In genomic region chr14:74647061-74647833, GRCh38 we compare ENCODE assay signal across 15 cellular contexts. TPM values are rescaled to one million over a fixed set of nuclear protein-coding genes. Genes with fewer than 3 reads are reported as not detected.
DNase-seq lines count a peak whose midpoint lies in the region; ATAC-seq, FAIRE-seq and TF ChIP-seq lines count a peak whose summit lies in the region.
"Had no signal": no experiment of that assay in that cellular context is flagged by ENCODE, and none has a peak within 500 bp of the region (broad histone marks: within the 10 kb centered on the region; RNA-seq: fewer than 3 reads in every experiment).

No MANE protein-coding gene starts in this region.

- intact Hi-C loops in esophagus squamous epithelium (cut with DNase I), result no loop called here
- intact Hi-C loops in sigmoid colon (cut with DNase I), result no loop called here
- intact Hi-C loops in HepG2 (cut with micrococcal nuclease; ENCODE audit: unreplicated experiment), result no loop called here
- intact Hi-C loops in A673 (cut with micrococcal nuclease; ENCODE audit: unreplicated experiment), result no loop called here

- TF ChIP-seq EP300 in sigmoid colon (IDR thresholded peaks at IDR 0.05), result no peak
- TF ChIP-seq EP300 in HepG2 (IDR thresholded peaks at IDR 0.05; ENCODE audit: low read depth in 2 of 2, low read length in 2 of 2), result no peak
- TF ChIP-seq EP300 in HepG2 (CRISPR knock-in tag; IDR thresholded peaks at IDR 0.05; ENCODE audit: borderline replicate concordance), result no peak

- peaks cover 34% of the 10 kb centered on the region for H3K4me1 ChIP-seq in RWPE2 (ENCODE audit: insufficient read depth, poor library complexity, severe bottlenecking)
- peaks cover 15 to 63% (median 38%) of the 10 kb centered on the region in 3 donors for H3K4me1 ChIP-seq in esophagus squamous epithelium
- H3K4me1 ChIP-seq in sigmoid colon, result peaks cover 0 to 1% (median 0%) of the 10 kb centered on the region in 4 donors
- H3K4me1 ChIP-seq in HepG2 (ENCODE audit: insufficient read depth, low read length), result no peaks in the 10 kb centered on the region
- H3K4me1 ChIP-seq in A673 (ENCODE audit: insufficient read depth, low read length, poor library complexity, severe bottlenecking), result peaks cover 12% of the 10 kb centered on the region
- H3K4me1 ChIP-seq in endodermal cell (ENCODE audit: control insufficient read depth, insufficient read depth, low read length), result peaks cover 3% of the 10 kb centered on the region

- H4K20me1 ChIP-seq in HepG2 (ENCODE audit: insufficient read depth, low read length), result no peaks in the 10 kb centered on the region

- no peaks in the 10 kb centered on the region for H3K9me3 Mint-ChIP-seq in endodermal cell
- H3K9me3 Mint-ChIP-seq: dendritic cell treated with granulocyte-macrophage colony-stimulating factor and Interleukin-4, amounts not matched to agents 40 ng/mL and 50 ng/mL, for 4 days had no signal

- H3K9me3 ChIP-seq in RWPE2 (ENCODE audit: severe bottlenecking) (no peaks in the 10 kb centered on the region), esophagus squamous epithelium (no peaks in the 10 kb centered on the region), sigmoid colon (no peaks in the 10 kb centered on the region), HepG2 (ENCODE audit: low read length) (no peaks in the 10 kb centered on the region), A673 (ENCODE audit: low read depth, low read length, poor library complexity, severe bottlenecking) (no peaks in the 10 kb centered on the region), endodermal cell (ENCODE audit: control insufficient read depth, low read length) (no peaks in the 10 kb centered on the region)
- H3K9me3 ChIP-seq: stomach had no signal

- TF ChIP-seq CTCF in RWPE2 (IDR thresholded peaks at IDR 0.05; ENCODE audit: poor library complexity, severe bottlenecking), result no peak
- no peak for TF ChIP-seq CTCF in esophagus squamous epithelium (IDR thresholded peaks at IDR 0.05)
- no peak for TF ChIP-seq CTCF in sigmoid colon (IDR thresholded peaks at IDR 0.05)
- TF ChIP-seq CTCF in HepG2 (CRISPR knock-in tag; IDR thresholded peaks at IDR 0.05), result no peak
- no peak for TF ChIP-seq CTCF in A673 (conservative IDR thresholded peaks at IDR 0.05; ENCODE audit: low read depth, low read length)
- no peak for TF ChIP-seq CTCF in endodermal cell (conservative IDR thresholded peaks at IDR 0.05)

- H3K27ac Mint-ChIP-seq in endodermal cell, result no peak overlapping the region
- H3K27ac Mint-ChIP-seq: activated CD8-positive, alpha-beta T cell treated with anti-CD3 and anti-CD28 coated beads, Interleukin-2, amount 10 ng/mL, durations not matched to agents 7 days and 5 days; B cell; dendritic cell treated with granulocyte-macrophage colony-stimulating factor and Interleukin-4, amounts not matched to agents 40 ng/mL and 50 ng/mL, for 4 days had no signal

- no peaks in the 10 kb centered on the region for H3K36me3 Mint-ChIP-seq in endodermal cell (ENCODE audit: low read depth)

- no peaks in the 10 kb centered on the region for H3K79me2 ChIP-seq in HepG2 (ENCODE audit: insufficient read depth, low read length)

- POLR2A ChIA-PET in HepG2 (lab: Yijun Ruan, JAX) (no interaction called here), A673 (lab: Charles Lee; ENCODE audit: low non-redundant PET) (no interaction called here)

- H3K27me3 ChIP-seq in RWPE2 (ENCODE audit: insufficient read depth, poor library complexity, severe bottlenecking), result no peaks in the 10 kb centered on the region
- H3K27me3 ChIP-seq in esophagus squamous epithelium, result peaks cover 0 to 4% (median 0%) of the 10 kb centered on the region in 4 donors
- H3K27me3 ChIP-seq in sigmoid colon, result peaks cover 0 to 58% (median 15%) of the 10 kb centered on the region in 3 donors
- H3K27me3 ChIP-seq in HepG2 (ENCODE audit: control insufficient read depth in 1 of 2, insufficient read depth in 2 of 2, low read length in 2 of 2), result no peaks in the 10 kb centered on the region; a peak in 2 of 5 replicates
- no peaks in the 10 kb centered on the region for H3K27me3 ChIP-seq in A673 (replicated peaks; ENCODE audit: insufficient read depth, low read depth, low read length, poor library complexity)
- H3K27me3 ChIP-seq in endodermal cell (ENCODE audit: control insufficient read depth, insufficient read depth, low read length, poor library complexity, severe bottlenecking), result no peaks in the 10 kb centered on the region

- FAIRE-seq in HepG2 (lab: Jason Lieb, UNC), result no peak

- no peak overlapping the region for H3K4me2 ChIP-seq in HepG2 (ENCODE audit: low read depth, low read length)

- in situ Hi-C loops in HepG2 (cut with HindIII; ENCODE audit: extremely low pct_ligation_motif_present, low pct_unique_long_range_greater_than_20kb), result no loop called here

- H3K36me3 ChIP-seq in RWPE2 (ENCODE audit: low read depth), result no peaks in the 10 kb centered on the region
- H3K36me3 ChIP-seq in esophagus squamous epithelium, result no peaks in the 10 kb centered on the region
- no peaks in the 10 kb centered on the region for H3K36me3 ChIP-seq in sigmoid colon
- H3K36me3 ChIP-seq in HepG2 (replicated peaks in 1 of 2; ENCODE audit: control insufficient read depth in 1 of 2, insufficient read depth in 2 of 2, low read length in 2 of 2), result no peaks in the 10 kb centered on the region
- H3K36me3 ChIP-seq in A673 (ENCODE audit: insufficient read depth, low read length, poor library complexity, severe bottlenecking), result no peaks in the 10 kb centered on the region
- no peaks in the 10 kb centered on the region for H3K36me3 ChIP-seq in endodermal cell (ENCODE audit: control insufficient read depth, insufficient read depth, low read length)
- H3K36me3 ChIP-seq: stomach had no signal

- no peak for TF ChIP-seq POLR2A in esophagus squamous epithelium (IDR thresholded peaks at IDR 0.05)
- no peak for TF ChIP-seq POLR2A in sigmoid colon (IDR thresholded peaks at IDR 0.05)
- no peak for TF ChIP-seq POLR2A in HepG2 (IDR thresholded peaks at IDR 0.05; ENCODE audit: insufficient read depth in 1 of 2, low read depth in 2 of 2, low read length in 2 of 2)

- 56 to 66% methylated on average over 7 to 12 of the region's 12 CpGs for WGBS in esophagus squamous epithelium, 2 donors
- 80 to 88% methylated on average over 12 of the region's 12 CpGs for WGBS in sigmoid colon, 2 donors
- WGBS in HepG2 (ENCODE audit: low lambda C conversion rate), result 47% methylated on average over 10 of the region's 12 CpGs
- 92 to 97% methylated on average over 10 to 12 of the region's 12 CpGs for whole genome bisulfite sequencing in endodermal cell (ENCODE audit: insufficient coverage in 1 of 2, insufficient read length in 1 of 2), 2 experiments

- CTCF ChIA-PET in HepG2 (lab: Yijun Ruan, JAX; ENCODE audit: low intra/inter-chr PET ratio, low total read pairs), result no interaction called here
- CTCF ChIA-PET in A673 (lab: Charles Lee), result no interaction called here

- H2AFZ ChIP-seq in HepG2 (ENCODE audit: low read length), result no peak overlapping the region

- H3K4me3 Mint-ChIP-seq in endodermal cell, result no peak overlapping the region
- H3K4me3 Mint-ChIP-seq: activated CD8-positive, alpha-beta T cell treated with anti-CD3 and anti-CD28 coated beads, Interleukin-2, amount 10 ng/mL, durations not matched to agents 7 days and 5 days; B cell; dendritic cell treated with granulocyte-macrophage colony-stimulating factor and Interleukin-4, amounts not matched to agents 40 ng/mL and 50 ng/mL, for 4 days had no signal

- no peaks in the 10 kb centered on the region for H3K27me3 Mint-ChIP-seq in endodermal cell (ENCODE audit: insufficient read depth)

- H3K4me3 ChIP-seq in RWPE2 (ENCODE audit: severe bottlenecking) (no peak overlapping the region), esophagus squamous epithelium (no peak overlapping the region), sigmoid colon (no peak overlapping the region), HepG2 (replicated peaks in 1 of 3; ENCODE audit: insufficient read depth in 1 of 3, low read depth in 2 of 3, low read length in 3 of 3) (no peak overlapping the region), A673 (ENCODE audit: low read depth, low read length, poor library complexity, severe bottlenecking) (no peak overlapping the region), endodermal cell (ENCODE audit: low read length) (no peak overlapping the region)
- H3K4me3 ChIP-seq: stomach had no signal

- DNase-seq in EH (ENCODE audit: low read depth) (peak; percentile 65), RWPE2 (ENCODE audit: low spot score) (no peak), esophagus squamous epithelium (lab: John Stamatoyannopoulos, UW) (no peak), sigmoid colon (peak; percentile 33), HepG2 (ENCODE audit: low spot score) (no peak), A673 (ENCODE audit: low spot score) (no peak), endodermal cell (no peak)
- DNase-seq: activated CD8-positive, alpha-beta T cell treated with anti-CD3 and anti-CD28 coated beads, Interleukin-2, amount 10 ng/mL, durations not matched to agents 7 days and 5 days; hippocampal formation; Karpas-422; left cardiac atrium had no signal

- BruUV-seq in HepG2 (replicated peaks; lab: Mats Ljungman, UMichigan), result no TSS peak
- BruUV-seq in A673 (replicated peaks; lab: Mats Ljungman, UMichigan), result no TSS peak

- peak overlapping the region; percentile 49 for H3K27ac ChIP-seq in RWPE2 (ENCODE audit: poor library complexity, severe bottlenecking)
- peak overlapping the region; percentile 51 to 74 (median 62) for H3K27ac ChIP-seq in esophagus squamous epithelium
- H3K27ac ChIP-seq in sigmoid colon, result no peak overlapping the region
- no peak overlapping the region for H3K27ac ChIP-seq in HepG2 (ENCODE audit: extremely low read length, insufficient read depth, low read length)
- no peak overlapping the region for H3K27ac ChIP-seq in A673 (ENCODE audit: low read depth, low read length, poor library complexity, severe bottlenecking)
- no peak overlapping the region for H3K27ac ChIP-seq in endodermal cell (ENCODE audit: low read depth, low read length)
- H3K27ac ChIP-seq: stomach, VCaP had no signal

- TF ChIP-seq RAD21 in HepG2 (CRISPR knock-in tag; IDR thresholded peaks at IDR 0.05), result no peak

- ATAC-seq in RWPE2 (ENCODE audit: low read depth) (0 out of 3 replicates have a peak, but pooled peaks have one; percentile 1), HepG2 (no peak; the same call in 2 of the 3 replicates)
- ATAC-seq: activated CD8-positive, alpha-beta T cell treated with anti-CD3 and anti-CD28 coated beads, Interleukin-2, amount 10 ng/mL, durations not matched to agents 7 days and 5 days had no signal

- H3K4me1 Mint-ChIP-seq in endodermal cell, result peaks cover 3% of the 10 kb centered on the region
- H3K4me1 Mint-ChIP-seq: B cell had no signal

- no peak overlapping the region for H3K9ac ChIP-seq in HepG2 (ENCODE audit: insufficient read depth, low read depth, low read length)
- no peak overlapping the region for H3K9ac ChIP-seq in endodermal cell (ENCODE audit: extremely low read depth, low read length, poor library complexity, severe bottlenecking)

RNA-seq across cellular contexts. Expression of gene LTBP2, which starts 35.2 kb away (rescaled TPM):
- total RNA-seq in esophagus squamous epithelium (10 to 100 TPM; 10.3 to 41.6 (median 17.0) TPM), sigmoid colon (10 to 100 TPM; 12.1 to 71.2 (median 15.3) TPM), HepG2 (2016; rRNA removed; fragmentation: Illumina TruSeq; extraction: Trizol) (0.18 and 0.20 TPM in 2 replicates), A673 (2021) (0.26 and 0.57 TPM in 2 replicates), endodermal cell (1 to 10 TPM; 1.7 to 2.9 TPM)
- polyA plus RNA-seq in sigmoid colon (1 to 10 TPM in 2 of 3 donors, under 1 TPM in 1; 0.46 to 7.1 (median 1.2) TPM), HepG2 (2011; rRNA removed) (0.41 and 0.46 TPM in 2 replicates)
- total RNA-seq in HepG2 (2016; cell fraction: cytosol; rRNA removed; fragmentation: Illumina TruSeq; extraction: Trizol; ENCODE audit: low read depth), result 0.09 TPM in 1 of 2 replicates, not detected in the other
- total RNA-seq in HepG2 (2016; cell fraction: insoluble cytoplasmic fraction; rRNA removed; fragmentation: Illumina TruSeq; extraction: Trizol), result 0.10 and 0.41 TPM in 2 replicates
- total RNA-seq in HepG2 (2016; cell fraction: membrane; rRNA removed; fragmentation: Illumina TruSeq; extraction: Trizol), result 0.06 TPM in 1 of 2 replicates, not detected in the other
- total RNA-seq in HepG2 (2016; cell fraction: nucleus; rRNA removed; fragmentation: Illumina TruSeq; extraction: Trizol), result 0.28 and 0.84 TPM in 2 replicates
- polyA plus RNA-seq in HepG2 (2011; cell fraction: cytosol; rRNA removed), result 0.32 and 0.35 TPM in 2 replicates
- 1.4 and 1.5 TPM in 2 replicates for polyA plus RNA-seq in HepG2 (2011; cell fraction: nucleus; rRNA removed)
- 0.27 and 0.68 TPM in 2 replicates for polyA plus RNA-seq in HepG2 (2012)
- 0.06 TPM in 1 of 2 replicates, not detected in the other for polyA plus RNA-seq in HepG2 (2016; cell fraction: cytosol; fragmentation: Illumina TruSeq; extraction: Trizol; ENCODE audit: low read depth)
- 0.12 and 0.17 TPM in 2 replicates for polyA plus RNA-seq in HepG2 (2016; cell fraction: insoluble cytoplasmic fraction; fragmentation: Illumina TruSeq; extraction: Trizol; ENCODE audit: low read depth)
- polyA plus RNA-seq in HepG2 (2016; cell fraction: membrane; fragmentation: Illumina TruSeq; extraction: Trizol; ENCODE audit: low read depth), result 0.07 and 0.09 TPM in 2 replicates
- polyA plus RNA-seq in HepG2 (2016; cell fraction: nucleus; fragmentation: Illumina TruSeq; extraction: Trizol; ENCODE audit: insufficient read depth, low read depth), result 0.64 and 0.72 TPM in 2 replicates
- 0.44 and 1.1 TPM in 2 replicates for polyA minus RNA-seq in HepG2 (2011; rRNA and poly(A)+ RNA removed; ENCODE audit: low replicate concordance)
- 0.35 and 0.89 TPM in 2 replicates for polyA minus RNA-seq in HepG2 (2011; cell fraction: cytosol; rRNA and poly(A)+ RNA removed)
- 0.52 and 0.99 TPM in 2 replicates for polyA minus RNA-seq in HepG2 (2011; cell fraction: nucleus; rRNA and poly(A)+ RNA removed)
- 2.4 TPM for polyA plus RNA-seq in endodermal cell (2013, experiment 1 of 2)
- 2.8 TPM for polyA plus RNA-seq in endodermal cell (2013, experiment 2 of 2)

Comparison
In these comparisons a context has a peak if more than half of its experiments do, and no peak if none do; other contexts are left out.
1. DNase-seq: peak in EH (single experiment) and sigmoid colon (single experiment); none in RWPE2 (single experiment), esophagus squamous epithelium (single experiment), HepG2 (single experiment), A673 (single experiment) and endodermal cell (single experiment).
2. H3K27ac ChIP-seq: peak in RWPE2 (single experiment) and esophagus squamous epithelium (4 of 4); none in sigmoid colon (0 of 4), HepG2 (single experiment), A673 (single experiment) and endodermal cell (single experiment).